In the genomic region with DNA sequence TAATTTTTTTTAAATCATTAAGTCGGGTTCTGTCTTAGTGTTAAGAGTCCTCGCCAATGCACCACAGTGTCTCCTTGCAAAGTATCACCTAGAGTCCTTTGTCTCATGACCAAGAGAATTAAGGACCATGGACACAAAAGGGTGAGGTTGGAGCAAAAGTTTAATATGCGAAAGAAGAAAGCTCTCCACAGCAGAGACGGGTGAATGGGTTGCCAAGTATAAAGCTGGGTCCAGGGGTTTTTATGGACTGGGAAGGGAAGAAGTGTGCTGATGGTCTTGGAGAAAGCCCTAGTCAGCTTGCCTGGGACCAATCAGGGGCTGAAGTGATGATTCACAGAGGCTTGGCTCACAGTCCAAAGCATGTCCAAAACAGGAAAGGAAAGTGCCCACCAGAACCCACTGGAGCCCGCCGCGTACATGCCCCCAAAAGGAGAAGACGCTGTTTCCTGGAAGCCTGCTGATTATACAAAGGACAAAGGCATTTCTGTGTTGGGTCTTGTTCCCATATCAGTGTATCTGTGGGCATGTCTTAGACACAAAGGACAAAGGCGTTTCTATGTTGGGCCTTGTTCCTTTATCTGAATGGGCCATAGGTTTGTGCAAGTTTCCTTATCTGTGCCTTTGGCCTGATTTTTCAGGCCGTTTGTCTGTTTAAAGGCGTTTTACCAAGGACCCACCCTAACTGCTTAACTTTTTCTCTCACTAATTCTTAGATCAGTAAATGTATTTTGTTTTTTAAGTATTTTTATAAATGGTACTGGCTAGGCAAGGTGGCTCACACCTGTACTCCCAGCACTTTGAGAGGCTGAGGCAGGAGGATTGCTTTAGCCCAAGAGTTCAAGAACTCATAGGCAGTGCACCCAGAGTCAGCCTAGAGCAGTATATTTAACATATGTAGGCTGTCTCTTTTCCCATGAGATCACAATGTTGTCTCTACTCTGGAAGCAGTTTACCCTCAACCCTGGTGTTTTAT, we compare ENCODE assay signal across 1 cellular context.
TF ChIP-seq lines count a peak whose summit lies in the region.

No MANE protein-coding gene starts in this region.

TF ChIP-seq in K562, 482 proteins besides CTCF, POLR2A, EP300 and RAD21 (continues in another document):
- TF ChIP-seq ZSCAN29 (IDR thresholded peaks at IDR 0.05): no peak
- TF ChIP-seq, protein P1, sequence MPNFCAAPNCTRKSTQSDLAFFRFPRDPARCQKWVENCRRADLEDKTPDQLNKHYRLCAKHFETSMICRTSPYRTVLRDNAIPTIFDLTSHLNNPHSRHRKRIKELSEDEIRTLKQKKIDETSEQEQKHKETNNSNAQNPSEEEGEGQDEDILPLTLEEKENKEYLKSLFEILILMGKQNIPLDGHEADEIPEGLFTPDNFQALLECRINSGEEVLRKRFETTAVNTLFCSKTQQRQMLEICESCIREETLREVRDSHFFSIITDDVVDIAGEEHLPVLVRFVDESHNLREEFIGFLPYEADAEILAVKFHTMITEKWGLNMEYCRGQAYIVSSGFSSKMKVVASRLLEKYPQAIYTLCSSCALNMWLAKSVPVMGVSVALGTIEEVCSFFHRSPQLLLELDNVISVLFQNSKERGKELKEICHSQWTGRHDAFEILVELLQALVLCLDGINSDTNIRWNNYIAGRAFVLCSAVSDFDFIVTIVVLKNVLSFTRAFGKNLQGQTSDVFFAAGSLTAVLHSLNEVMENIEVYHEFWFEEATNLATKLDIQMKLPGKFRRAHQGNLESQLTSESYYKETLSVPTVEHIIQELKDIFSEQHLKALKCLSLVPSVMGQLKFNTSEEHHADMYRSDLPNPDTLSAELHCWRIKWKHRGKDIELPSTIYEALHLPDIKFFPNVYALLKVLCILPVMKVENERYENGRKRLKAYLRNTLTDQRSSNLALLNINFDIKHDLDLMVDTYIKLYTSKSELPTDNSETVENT (CRISPR knock-in tag; IDR thresholded peaks at IDR 0.05): no peak
- peak; percentile 54; the same call in 1 of the 2 replicates for TF ChIP-seq MTA2 (IDR thresholded peaks at IDR 0.05; ENCODE audit: low read depth)
- TF ChIP-seq HMGN3 (IDR thresholded peaks at IDR 0.05; ENCODE audit: borderline replicate concordance, extremely low read depth, insufficient read length, low read depth, low read length): peak; percentile 30
- TF ChIP-seq GABPA (tag; conservative IDR thresholded peaks at IDR 0.05; ENCODE audit: low read depth): no peak
- no peak for TF ChIP-seq ATF1 (CRISPR knock-in tag; IDR thresholded peaks at IDR 0.05)
- TF ChIP-seq ATF1 (tag; IDR thresholded peaks at IDR 0.05): peak; percentile 24; the same call in 1 of the 2 replicates
- peak in 1 of 2 experiments; percentile 53; a peak in 2 of 4 replicates for TF ChIP-seq MAZ (CRISPR knock-in tag; conservative IDR thresholded peaks at IDR 0.05 in 1 of 2, IDR thresholded peaks at IDR 0.05 in 1 of 2)
- peak; percentile 65 for TF ChIP-seq CCNT2 (IDR thresholded peaks at IDR 0.05; ENCODE audit: borderline replicate concordance, extremely low read depth, insufficient read length, low read depth, low read length)
- no peak for TF ChIP-seq ZNF695 (CRISPR knock-in tag; IDR thresholded peaks at IDR 0.05)
- TF ChIP-seq ARID1B (IDR thresholded peaks at IDR 0.05): peak; percentile 89
- no peak for TF ChIP-seq MTA3 (IDR thresholded peaks at IDR 0.05; ENCODE audit: borderline replicate concordance)
- no peak for TF ChIP-seq ETV5 (CRISPR knock-in tag; IDR thresholded peaks at IDR 0.05; ENCODE audit: low read depth)
- TF ChIP-seq TCF3 (CRISPR knock-in tag; IDR thresholded peaks at IDR 0.05): peak; percentile 90
- no peak for TF ChIP-seq ZNF124 (CRISPR knock-in tag; IDR thresholded peaks at IDR 0.05)
- TF ChIP-seq TRIM24 (IDR thresholded peaks at IDR 0.05): peak; percentile 73 to 88
- TF ChIP-seq, protein P2, sequence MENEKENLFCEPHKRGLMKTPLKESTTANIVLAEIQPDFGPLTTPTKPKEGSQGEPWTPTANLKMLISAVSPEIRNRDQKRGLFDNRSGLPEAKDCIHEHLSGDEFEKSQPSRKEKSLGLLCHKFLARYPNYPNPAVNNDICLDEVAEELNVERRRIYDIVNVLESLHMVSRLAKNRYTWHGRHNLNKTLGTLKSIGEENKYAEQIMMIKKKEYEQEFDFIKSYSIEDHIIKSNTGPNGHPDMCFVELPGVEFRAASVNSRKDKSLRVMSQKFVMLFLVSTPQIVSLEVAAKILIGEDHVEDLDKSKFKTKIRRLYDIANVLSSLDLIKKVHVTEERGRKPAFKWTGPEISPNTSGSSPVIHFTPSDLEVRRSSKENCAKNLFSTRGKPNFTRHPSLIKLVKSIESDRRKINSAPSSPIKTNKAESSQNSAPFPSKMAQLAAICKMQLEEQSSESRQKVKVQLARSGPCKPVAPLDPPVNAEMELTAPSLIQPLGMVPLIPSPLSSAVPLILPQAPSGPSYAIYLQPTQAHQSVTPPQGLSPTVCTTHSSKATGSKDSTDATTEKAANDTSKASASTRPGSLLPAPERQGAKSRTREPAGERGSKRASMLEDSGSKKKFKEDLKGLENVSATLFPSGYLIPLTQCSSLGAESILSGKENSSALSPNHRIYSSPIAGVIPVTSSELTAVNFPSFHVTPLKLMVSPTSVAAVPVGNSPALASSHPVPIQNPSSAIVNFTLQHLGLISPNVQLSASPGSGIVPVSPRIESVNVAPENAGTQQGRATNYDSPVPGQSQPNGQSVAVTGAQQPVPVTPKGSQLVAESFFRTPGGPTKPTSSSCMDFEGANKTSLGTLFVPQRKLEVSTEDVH (IDR thresholded peaks at IDR 0.05; ENCODE audit: low read depth, partially characterized antibody): no peak
- TF ChIP-seq EHMT2 (IDR thresholded peaks at IDR 0.05): peak; percentile 44; the same call in 1 of the 2 replicates
- peak; percentile 60; the same call in 1 of the 2 replicates for TF ChIP-seq ZNF41 (CRISPR knock-in tag; conservative IDR thresholded peaks at IDR 0.05)
- TF ChIP-seq PTBP1 (IDR thresholded peaks at IDR 0.05; ENCODE audit: low read depth, low read length): no peak
- TF ChIP-seq DDX20 (tag; IDR thresholded peaks at IDR 0.05; ENCODE audit: low read depth): peak; percentile 9; the same call in 1 of the 2 replicates
- TF ChIP-seq LEF1 (IDR thresholded peaks at IDR 0.05): peak; percentile 36; the same call in 1 of the 2 replicates
- TF ChIP-seq JUND (IDR thresholded peaks at IDR 0.05; ENCODE audit: borderline replicate concordance, low read depth, low read length): no peak
- peak; percentile 51; the same call in 2 of the 3 replicates for TF ChIP-seq JUND (tag; IDR thresholded peaks at IDR 0.05; ENCODE audit: borderline replicate concordance, low read depth, low read length)
- 0 out of 2 replicates have a peak, but pooled peaks have one; percentile 22 for TF ChIP-seq CBX1 (IDR thresholded peaks at IDR 0.05; ENCODE audit: low read depth)
- 0 out of 2 replicates have a peak, but pooled peaks have one; percentile 20 for TF ChIP-seq ZNF165 (CRISPR knock-in tag; IDR thresholded peaks at IDR 0.05; ENCODE audit: borderline replicate concordance)
- TF ChIP-seq, protein P3, sequence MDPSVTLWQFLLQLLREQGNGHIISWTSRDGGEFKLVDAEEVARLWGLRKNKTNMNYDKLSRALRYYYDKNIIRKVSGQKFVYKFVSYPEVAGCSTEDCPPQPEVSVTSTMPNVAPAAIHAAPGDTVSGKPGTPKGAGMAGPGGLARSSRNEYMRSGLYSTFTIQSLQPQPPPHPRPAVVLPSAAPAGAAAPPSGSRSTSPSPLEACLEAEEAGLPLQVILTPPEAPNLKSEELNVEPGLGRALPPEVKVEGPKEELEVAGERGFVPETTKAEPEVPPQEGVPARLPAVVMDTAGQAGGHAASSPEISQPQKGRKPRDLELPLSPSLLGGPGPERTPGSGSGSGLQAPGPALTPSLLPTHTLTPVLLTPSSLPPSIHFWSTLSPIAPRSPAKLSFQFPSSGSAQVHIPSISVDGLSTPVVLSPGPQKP (CRISPR knock-in tag; IDR thresholded peaks at IDR 0.05): no peak
- TF ChIP-seq, protein P4, sequence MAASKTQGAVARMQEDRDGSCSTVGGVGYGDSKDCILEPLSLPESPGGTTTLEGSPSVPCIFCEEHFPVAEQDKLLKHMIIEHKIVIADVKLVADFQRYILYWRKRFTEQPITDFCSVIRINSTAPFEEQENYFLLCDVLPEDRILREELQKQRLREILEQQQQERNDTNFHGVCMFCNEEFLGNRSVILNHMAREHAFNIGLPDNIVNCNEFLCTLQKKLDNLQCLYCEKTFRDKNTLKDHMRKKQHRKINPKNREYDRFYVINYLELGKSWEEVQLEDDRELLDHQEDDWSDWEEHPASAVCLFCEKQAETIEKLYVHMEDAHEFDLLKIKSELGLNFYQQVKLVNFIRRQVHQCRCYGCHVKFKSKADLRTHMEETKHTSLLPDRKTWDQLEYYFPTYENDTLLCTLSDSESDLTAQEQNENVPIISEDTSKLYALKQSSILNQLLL (CRISPR knock-in tag; IDR thresholded peaks at IDR 0.05; ENCODE audit: borderline replicate concordance): no peak
- no peak for TF ChIP-seq COPS2 (conservative IDR thresholded peaks at IDR 0.05)
- TF ChIP-seq, protein P5, sequence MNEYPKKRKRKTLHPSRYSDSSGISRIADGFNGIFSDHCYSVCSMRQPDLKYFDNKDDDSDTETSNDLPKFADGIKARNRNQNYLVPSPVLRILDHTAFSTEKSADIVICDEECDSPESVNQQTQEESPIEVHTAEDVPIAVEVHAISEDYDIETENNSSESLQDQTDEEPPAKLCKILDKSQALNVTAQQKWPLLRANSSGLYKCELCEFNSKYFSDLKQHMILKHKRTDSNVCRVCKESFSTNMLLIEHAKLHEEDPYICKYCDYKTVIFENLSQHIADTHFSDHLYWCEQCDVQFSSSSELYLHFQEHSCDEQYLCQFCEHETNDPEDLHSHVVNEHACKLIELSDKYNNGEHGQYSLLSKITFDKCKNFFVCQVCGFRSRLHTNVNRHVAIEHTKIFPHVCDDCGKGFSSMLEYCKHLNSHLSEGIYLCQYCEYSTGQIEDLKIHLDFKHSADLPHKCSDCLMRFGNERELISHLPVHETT (CRISPR knock-in tag; conservative IDR thresholded peaks at IDR 0.05 in 1 of 2, IDR thresholded peaks at IDR 0.05 in 1 of 2): peak in 1 of 2 experiments; percentile 81; a peak in 2 of 4 replicates
- no peak for TF ChIP-seq GTF2F1 (IDR thresholded peaks at IDR 0.05; ENCODE audit: low read depth, low read length)
- TF ChIP-seq FOXA3 (CRISPR knock-in tag; conservative IDR thresholded peaks at IDR 0.05 in 1 of 2, IDR thresholded peaks at IDR 0.05 in 1 of 2): peak in 1 of 2 experiments; percentile 34; a peak in 1 of 4 replicates
- TF ChIP-seq POU5F1 (IDR thresholded peaks at IDR 0.05; ENCODE audit: borderline replicate concordance, low read depth, low read length, partially characterized antibody): no peak
- TF ChIP-seq CXXC5 (CRISPR knock-in tag; IDR thresholded peaks at IDR 0.05): peak; percentile 79
- TF ChIP-seq SMARCA4 (IDR thresholded peaks at IDR 0.05): peak; percentile 79
- peak; percentile 90 for TF ChIP-seq DPF2 (IDR thresholded peaks at IDR 0.05)
- peak; percentile 53 for TF ChIP-seq NFIC (IDR thresholded peaks at IDR 0.05)
- TF ChIP-seq CREB1 (IDR thresholded peaks at IDR 0.05): no peak
- TF ChIP-seq CREB1 (CRISPR knock-in tag; IDR thresholded peaks at IDR 0.05): no peak
- TF ChIP-seq TAL1 (IDR thresholded peaks at IDR 0.05): peak; percentile 81
- 0 out of 4 replicates have a peak, but pooled peaks of 1 of the 2 experiments have one; percentile 10 for TF ChIP-seq HDAC1 (IDR thresholded peaks at IDR 0.05)
- peak; percentile 69 for TF ChIP-seq CEBPB (tag; IDR thresholded peaks at IDR 0.05)
- TF ChIP-seq TEAD4 (IDR thresholded peaks at IDR 0.05; ENCODE audit: low read length): peak; percentile 80
- TF ChIP-seq TEAD4 (CRISPR knock-in tag; IDR thresholded peaks at IDR 0.05; ENCODE audit: borderline replicate concordance): no peak
- TF ChIP-seq, protein P6, sequence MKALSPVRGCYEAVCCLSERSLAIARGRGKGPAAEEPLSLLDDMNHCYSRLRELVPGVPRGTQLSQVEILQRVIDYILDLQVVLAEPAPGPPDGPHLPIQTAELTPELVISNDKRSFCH (CRISPR knock-in tag; IDR thresholded peaks at IDR 0.05): no peak
- TF ChIP-seq, protein P6 (tag; IDR thresholded peaks at IDR 0.05): 0 out of 2 replicates have a peak, but pooled peaks have one; percentile 45
- TF ChIP-seq, protein P7, sequence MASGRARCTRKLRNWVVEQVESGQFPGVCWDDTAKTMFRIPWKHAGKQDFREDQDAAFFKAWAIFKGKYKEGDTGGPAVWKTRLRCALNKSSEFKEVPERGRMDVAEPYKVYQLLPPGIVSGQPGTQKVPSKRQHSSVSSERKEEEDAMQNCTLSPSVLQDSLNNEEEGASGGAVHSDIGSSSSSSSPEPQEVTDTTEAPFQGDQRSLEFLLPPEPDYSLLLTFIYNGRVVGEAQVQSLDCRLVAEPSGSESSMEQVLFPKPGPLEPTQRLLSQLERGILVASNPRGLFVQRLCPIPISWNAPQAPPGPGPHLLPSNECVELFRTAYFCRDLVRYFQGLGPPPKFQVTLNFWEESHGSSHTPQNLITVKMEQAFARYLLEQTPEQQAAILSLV (tag; IDR thresholded peaks at IDR 0.05): no peak
- no peak for TF ChIP-seq ESRRB (CRISPR knock-in tag; IDR thresholded peaks at IDR 0.05; ENCODE audit: borderline replicate concordance)
- no peak for TF ChIP-seq SETDB1 (IDR thresholded peaks at IDR 0.05; ENCODE audit: low read length)
- peak; percentile 43; the same call in 1 of the 2 replicates for TF ChIP-seq ZNF583 (CRISPR knock-in tag; IDR thresholded peaks at IDR 0.05)
- TF ChIP-seq HDAC3 (IDR thresholded peaks at IDR 0.05; ENCODE audit: borderline replicate concordance, partially characterized antibody): peak; percentile 71
- TF ChIP-seq, protein P8, sequence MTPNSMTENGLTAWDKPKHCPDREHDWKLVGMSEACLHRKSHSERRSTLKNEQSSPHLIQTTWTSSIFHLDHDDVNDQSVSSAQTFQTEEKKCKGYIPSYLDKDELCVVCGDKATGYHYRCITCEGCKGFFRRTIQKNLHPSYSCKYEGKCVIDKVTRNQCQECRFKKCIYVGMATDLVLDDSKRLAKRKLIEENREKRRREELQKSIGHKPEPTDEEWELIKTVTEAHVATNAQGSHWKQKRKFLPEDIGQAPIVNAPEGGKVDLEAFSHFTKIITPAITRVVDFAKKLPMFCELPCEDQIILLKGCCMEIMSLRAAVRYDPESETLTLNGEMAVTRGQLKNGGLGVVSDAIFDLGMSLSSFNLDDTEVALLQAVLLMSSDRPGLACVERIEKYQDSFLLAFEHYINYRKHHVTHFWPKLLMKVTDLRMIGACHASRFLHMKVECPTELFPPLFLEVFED (CRISPR knock-in tag; conservative IDR thresholded peaks at IDR 0.05): no peak
- no peak for TF ChIP-seq MTA1 (IDR thresholded peaks at IDR 0.05; ENCODE audit: borderline replicate concordance)
- TF ChIP-seq, protein P9, sequence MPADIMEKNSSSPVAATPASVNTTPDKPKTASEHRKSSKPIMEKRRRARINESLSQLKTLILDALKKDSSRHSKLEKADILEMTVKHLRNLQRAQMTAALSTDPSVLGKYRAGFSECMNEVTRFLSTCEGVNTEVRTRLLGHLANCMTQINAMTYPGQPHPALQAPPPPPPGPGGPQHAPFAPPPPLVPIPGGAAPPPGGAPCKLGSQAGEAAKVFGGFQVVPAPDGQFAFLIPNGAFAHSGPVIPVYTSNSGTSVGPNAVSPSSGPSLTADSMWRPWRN (IDR thresholded peaks at IDR 0.05; ENCODE audit: low read depth): no peak
- TF ChIP-seq ZNF76 (CRISPR knock-in tag; IDR thresholded peaks at IDR 0.05; ENCODE audit: borderline replicate concordance): peak; percentile 75; the same call in 1 of the 2 replicates
- peak; percentile 51 for TF ChIP-seq FOXM1 (IDR thresholded peaks at IDR 0.05; ENCODE audit: low read depth)
- no peak for TF ChIP-seq FOXM1 (CRISPR knock-in tag; IDR thresholded peaks at IDR 0.05; ENCODE audit: low read depth)
- peak; percentile 98 for TF ChIP-seq SOX6 (IDR thresholded peaks at IDR 0.05)
- TF ChIP-seq RNF2 (IDR thresholded peaks at IDR 0.05): peak; percentile 69
